ENCODE assay signal across 2 cellular contexts in the genomic region with DNA sequence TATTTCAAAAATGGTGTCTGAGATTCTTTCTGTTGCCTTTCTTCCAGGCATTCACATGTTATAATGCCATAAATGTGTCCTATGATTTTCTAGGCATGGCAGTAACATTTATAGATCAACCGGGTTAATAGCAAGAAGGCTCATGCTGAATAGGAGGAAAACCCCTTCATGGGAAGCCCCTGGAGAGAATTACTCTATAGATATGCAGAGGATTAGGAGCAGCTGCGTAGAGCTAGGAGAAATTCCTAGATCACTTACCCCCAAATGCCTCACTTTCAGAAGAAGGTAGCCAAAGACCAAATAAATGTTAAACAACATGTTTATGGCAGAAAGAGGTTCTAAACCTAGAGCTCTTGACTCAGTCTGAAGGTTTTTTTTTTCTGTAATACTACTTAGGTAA.
TF ChIP-seq lines count a peak whose summit lies in the region.

No MANE protein-coding gene starts in this region.

TF ChIP-seq in GM23338, 12 proteins besides CTCF, POLR2A, EP300 and RAD21 (continues in another document):
- TF ChIP-seq EZH2phosphoT487 (IDR thresholded peaks at IDR 0.05; ENCODE audit: unreplicated experiment) (no peak), ZNF331 (CRISPR knock-in tag; IDR thresholded peaks at IDR 0.05; ENCODE audit: low read depth) (no peak), POLR2AphosphoS5 (IDR thresholded peaks at IDR 0.05; ENCODE audit: low read depth) (no peak), ZNF114 (CRISPR knock-in tag; IDR thresholded peaks at IDR 0.05) (no peak), STAT1 (IDR thresholded peaks at IDR 0.05; ENCODE audit: unreplicated experiment) (no peak), EZH2 (IDR thresholded peaks at IDR 0.05; ENCODE audit: low read depth, unreplicated experiment) (no peak), JUNB (IDR thresholded peaks at IDR 0.05; ENCODE audit: unreplicated experiment) (no peak), CREB1 (CRISPR knock-in tag; IDR thresholded peaks at IDR 0.05; ENCODE audit: low read depth) (no peak), NANOG (IDR thresholded peaks at IDR 0.05; ENCODE audit: borderline replicate concordance) (no peak)
- TF ChIP-seq, protein P1, sequence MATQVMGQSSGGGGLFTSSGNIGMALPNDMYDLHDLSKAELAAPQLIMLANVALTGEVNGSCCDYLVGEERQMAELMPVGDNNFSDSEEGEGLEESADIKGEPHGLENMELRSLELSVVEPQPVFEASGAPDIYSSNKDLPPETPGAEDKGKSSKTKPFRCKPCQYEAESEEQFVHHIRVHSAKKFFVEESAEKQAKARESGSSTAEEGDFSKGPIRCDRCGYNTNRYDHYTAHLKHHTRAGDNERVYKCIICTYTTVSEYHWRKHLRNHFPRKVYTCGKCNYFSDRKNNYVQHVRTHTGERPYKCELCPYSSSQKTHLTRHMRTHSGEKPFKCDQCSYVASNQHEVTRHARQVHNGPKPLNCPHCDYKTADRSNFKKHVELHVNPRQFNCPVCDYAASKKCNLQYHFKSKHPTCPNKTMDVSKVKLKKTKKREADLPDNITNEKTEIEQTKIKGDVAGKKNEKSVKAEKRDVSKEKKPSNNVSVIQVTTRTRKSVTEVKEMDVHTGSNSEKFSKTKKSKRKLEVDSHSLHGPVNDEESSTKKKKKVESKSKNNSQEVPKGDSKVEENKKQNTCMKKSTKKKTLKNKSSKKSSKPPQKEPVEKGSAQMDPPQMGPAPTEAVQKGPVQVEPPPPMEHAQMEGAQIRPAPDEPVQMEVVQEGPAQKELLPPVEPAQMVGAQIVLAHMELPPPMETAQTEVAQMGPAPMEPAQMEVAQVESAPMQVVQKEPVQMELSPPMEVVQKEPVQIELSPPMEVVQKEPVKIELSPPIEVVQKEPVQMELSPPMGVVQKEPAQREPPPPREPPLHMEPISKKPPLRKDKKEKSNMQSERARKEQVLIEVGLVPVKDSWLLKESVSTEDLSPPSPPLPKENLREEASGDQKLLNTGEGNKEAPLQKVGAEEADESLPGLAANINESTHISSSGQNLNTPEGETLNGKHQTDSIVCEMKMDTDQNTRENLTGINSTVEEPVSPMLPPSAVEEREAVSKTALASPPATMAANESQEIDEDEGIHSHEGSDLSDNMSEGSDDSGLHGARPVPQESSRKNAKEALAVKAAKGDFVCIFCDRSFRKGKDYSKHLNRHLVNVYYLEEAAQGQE (IDR thresholded peaks at IDR 0.05; ENCODE audit: unreplicated experiment): no peak
- TF ChIP-seq, protein P2, sequence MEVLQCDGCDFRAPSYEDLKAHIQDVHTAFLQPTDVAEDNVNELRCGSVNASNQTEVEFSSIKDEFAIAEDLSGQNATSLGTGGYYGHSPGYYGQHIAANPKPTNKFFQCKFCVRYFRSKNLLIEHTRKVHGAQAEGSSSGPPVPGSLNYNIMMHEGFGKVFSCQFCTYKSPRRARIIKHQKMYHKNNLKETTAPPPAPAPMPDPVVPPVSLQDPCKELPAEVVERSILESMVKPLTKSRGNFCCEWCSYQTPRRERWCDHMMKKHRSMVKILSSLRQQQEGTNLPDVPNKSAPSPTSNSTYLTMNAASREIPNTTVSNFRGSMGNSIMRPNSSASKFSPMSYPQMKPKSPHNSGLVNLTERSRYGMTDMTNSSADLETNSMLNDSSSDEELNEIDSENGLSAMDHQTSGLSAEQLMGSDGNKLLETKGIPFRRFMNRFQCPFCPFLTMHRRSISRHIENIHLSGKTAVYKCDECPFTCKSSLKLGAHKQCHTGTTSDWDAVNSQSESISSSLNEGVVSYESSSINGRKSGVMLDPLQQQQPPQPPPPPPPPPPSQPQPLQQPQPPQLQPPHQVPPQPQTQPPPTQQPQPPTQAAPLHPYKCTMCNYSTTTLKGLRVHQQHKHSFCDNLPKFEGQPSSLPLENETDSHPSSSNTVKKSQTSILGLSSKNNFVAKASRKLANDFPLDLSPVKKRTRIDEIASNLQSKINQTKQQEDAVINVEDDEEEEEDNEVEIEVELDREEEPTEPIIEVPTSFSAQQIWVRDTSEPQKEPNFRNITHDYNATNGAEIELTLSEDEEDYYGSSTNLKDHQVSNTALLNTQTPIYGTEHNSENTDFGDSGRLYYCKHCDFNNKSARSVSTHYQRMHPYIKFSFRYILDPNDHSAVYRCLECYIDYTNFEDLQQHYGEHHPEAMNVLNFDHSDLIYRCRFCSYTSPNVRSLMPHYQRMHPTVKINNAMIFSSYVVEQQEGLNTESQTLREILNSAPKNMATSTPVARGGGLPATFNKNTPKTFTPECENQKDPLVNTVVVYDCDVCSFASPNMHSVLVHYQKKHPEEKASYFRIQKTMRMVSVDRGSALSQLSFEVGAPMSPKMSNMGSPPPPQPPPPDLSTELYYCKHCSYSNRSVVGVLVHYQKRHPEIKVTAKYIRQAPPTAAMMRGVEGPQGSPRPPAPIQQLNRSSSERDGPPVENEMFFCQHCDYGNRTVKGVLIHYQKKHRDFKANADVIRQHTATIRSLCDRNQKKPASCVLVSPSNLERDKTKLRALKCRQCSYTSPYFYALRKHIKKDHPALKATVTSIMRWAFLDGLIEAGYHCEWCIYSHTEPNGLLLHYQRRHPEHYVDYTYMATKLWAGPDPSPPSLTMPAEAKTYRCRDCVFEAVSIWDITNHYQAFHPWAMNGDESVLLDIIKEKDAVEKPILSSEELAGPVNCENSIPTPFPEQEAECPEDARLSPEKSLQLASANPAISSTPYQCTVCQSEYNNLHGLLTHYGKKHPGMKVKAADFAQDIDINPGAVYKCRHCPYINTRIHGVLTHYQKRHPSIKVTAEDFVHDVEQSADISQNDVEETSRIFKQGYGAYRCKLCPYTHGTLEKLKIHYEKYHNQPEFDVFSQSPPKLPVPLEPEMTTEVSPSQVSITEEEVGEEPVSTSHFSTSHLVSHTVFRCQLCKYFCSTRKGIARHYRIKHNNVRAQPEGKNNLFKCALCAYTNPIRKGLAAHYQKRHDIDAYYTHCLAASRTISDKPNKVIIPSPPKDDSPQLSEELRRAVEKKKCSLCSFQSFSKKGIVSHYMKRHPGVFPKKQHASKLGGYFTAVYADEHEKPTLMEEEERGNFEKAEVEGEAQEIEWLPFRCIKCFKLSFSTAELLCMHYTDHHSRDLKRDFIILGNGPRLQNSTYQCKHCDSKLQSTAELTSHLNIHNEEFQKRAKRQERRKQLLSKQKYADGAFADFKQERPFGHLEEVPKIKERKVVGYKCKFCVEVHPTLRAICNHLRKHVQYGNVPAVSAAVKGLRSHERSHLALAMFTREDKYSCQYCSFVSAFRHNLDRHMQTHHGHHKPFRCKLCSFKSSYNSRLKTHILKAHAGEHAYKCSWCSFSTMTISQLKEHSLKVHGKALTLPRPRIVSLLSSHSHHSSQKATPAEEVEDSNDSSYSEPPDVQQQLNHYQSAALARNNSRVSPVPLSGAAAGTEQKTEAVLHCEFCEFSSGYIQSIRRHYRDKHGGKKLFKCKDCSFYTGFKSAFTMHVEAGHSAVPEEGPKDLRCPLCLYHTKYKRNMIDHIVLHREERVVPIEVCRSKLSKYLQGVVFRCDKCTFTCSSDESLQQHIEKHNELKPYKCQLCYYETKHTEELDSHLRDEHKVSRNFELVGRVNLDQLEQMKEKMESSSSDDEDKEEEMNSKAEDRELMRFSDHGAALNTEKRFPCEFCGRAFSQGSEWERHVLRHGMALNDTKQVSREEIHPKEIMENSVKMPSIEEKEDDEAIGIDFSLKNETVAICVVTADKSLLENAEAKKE (CRISPR knock-in tag; IDR thresholded peaks at IDR 0.05): no peak

TF ChIP-seq in SK-N-SH, 30 proteins besides CTCF, POLR2A, EP300 and RAD21:
- TF ChIP-seq RFX5 (IDR thresholded peaks at IDR 0.05; ENCODE audit: low read length): no peak
- no peak for TF ChIP-seq SIN3A (IDR thresholded peaks at IDR 0.05; ENCODE audit: borderline replicate concordance, low read depth, low read length)
- TF ChIP-seq TCF12 (IDR thresholded peaks at IDR 0.05): no peak
- TF ChIP-seq, protein P3, sequence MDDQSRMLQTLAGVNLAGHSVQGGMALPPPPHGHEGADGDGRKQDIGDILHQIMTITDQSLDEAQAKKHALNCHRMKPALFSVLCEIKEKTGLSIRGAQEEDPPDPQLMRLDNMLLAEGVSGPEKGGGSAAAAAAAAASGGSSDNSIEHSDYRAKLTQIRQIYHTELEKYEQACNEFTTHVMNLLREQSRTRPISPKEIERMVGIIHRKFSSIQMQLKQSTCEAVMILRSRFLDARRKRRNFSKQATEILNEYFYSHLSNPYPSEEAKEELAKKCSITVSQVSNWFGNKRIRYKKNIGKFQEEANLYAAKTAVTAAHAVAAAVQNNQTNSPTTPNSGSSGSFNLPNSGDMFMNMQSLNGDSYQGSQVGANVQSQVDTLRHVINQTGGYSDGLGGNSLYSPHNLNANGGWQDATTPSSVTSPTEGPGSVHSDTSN (IDR thresholded peaks at IDR 0.05): no peak
- no peak for TF ChIP-seq TEAD4 (IDR thresholded peaks at IDR 0.05; ENCODE audit: borderline replicate concordance, insufficient read depth)
- no peak for TF ChIP-seq FOXM1 (IDR thresholded peaks at IDR 0.05; ENCODE audit: low read depth)
- no peak for TF ChIP-seq TAF1 (IDR thresholded peaks at IDR 0.05; ENCODE audit: borderline replicate concordance, low read depth, low read length)
- no peak for TF ChIP-seq EZH2phosphoT487 (IDR thresholded peaks at IDR 0.05; ENCODE audit: borderline replicate concordance, low read depth)
